ENCODE assay signal across 30 cellular contexts in genomic region chrX:84168574-84168973, GRCh38. TPM values are rescaled to one million over a fixed set of nuclear protein-coding genes. Genes with fewer than 3 reads are reported as not detected.
DNase-seq lines count a peak whose midpoint lies in the region; ATAC-seq, FAIRE-seq and TF ChIP-seq lines count a peak whose summit lies in the region.
"Had no signal": no experiment of that assay in that cellular context is flagged by ENCODE, and none has a peak within 500 bp of the region (broad histone marks: within the 10 kb centered on the region; RNA-seq: fewer than 3 reads in every experiment).

No MANE protein-coding gene starts in this region.

- TF ChIP-seq POLR2A in IMR-90 (IDR thresholded peaks at IDR 0.05; ENCODE audit: low read depth, low read length), result no peak

- no peaks in the 10 kb centered on the region for H3K9me3 ChIP-seq in IMR-90 (ENCODE audit: control insufficient read depth, insufficient read depth, low read length)
- no peaks in the 10 kb centered on the region for H3K9me3 ChIP-seq in astrocyte (ENCODE audit: insufficient read depth, low read depth, low read length)
- H3K9me3 ChIP-seq: ascending aorta, tibial nerve had no signal

- TF ChIP-seq RAD21 in IMR-90 (IDR thresholded peaks at IDR 0.05; ENCODE audit: low read length), result no peak

- peaks cover 13% of the 10 kb centered on the region for H3K4me1 ChIP-seq in ACC112 (ENCODE audit: control insufficient read depth, insufficient read depth, low read length, unreplicated experiment)
- no peaks in the 10 kb centered on the region for H3K4me1 ChIP-seq in IMR-90 (ENCODE audit: control insufficient read depth, insufficient read depth, low read length)
- no peaks in the 10 kb centered on the region for H3K4me1 ChIP-seq in astrocyte (ENCODE audit: insufficient read depth, low read length)
- peaks cover 6% of the 10 kb centered on the region for H3K4me1 ChIP-seq in foreskin keratinocyte
- no peaks in the 10 kb centered on the region for H3K4me1 ChIP-seq in GM23338 (ENCODE audit: insufficient read depth)
- H3K4me1 ChIP-seq: ascending aorta, neural progenitor cell, tibial nerve had no signal

- H3K27me3 Mint-ChIP-seq in astrocyte (ENCODE audit: low read depth, unreplicated experiment), result no peaks in the 10 kb centered on the region
- peaks cover 5% of the 10 kb centered on the region for H3K27me3 Mint-ChIP-seq in GM23338 (ENCODE audit: insufficient read depth, low read depth, poor library complexity)
- H3K27me3 Mint-ChIP-seq: activated CD4-positive, alpha-beta T cell treated with anti-CD3 and anti-CD28 coated beads, Interleukin-2, amount 10 ng/mL, durations not matched to agents 24 days and 14 days; activated naive CD8-positive, alpha-beta T cell treated with anti-CD3 and anti-CD28 coated beads for 36 hours; CD4-positive, alpha-beta T cell had no signal

- no peak overlapping the region for H4K5ac ChIP-seq in IMR-90 (ENCODE audit: low read depth, low read length)

- intact Hi-C loops in IMR-90 (cut with micrococcal nuclease), result no loop called here

- WGBS in IMR-90 (ENCODE audit: extremely low coverage in 2 of 2, insufficient read length in 1 of 2), 2 experiments, result no CpG with 5 or more reads among the region's 2 CpGs

- H3K23ac ChIP-seq in IMR-90 (ENCODE audit: low read depth, low read length), result no peak overlapping the region

- H2AFZ ChIP-seq in ACC112 (ENCODE audit: low read length, unreplicated experiment) (no peak overlapping the region), IMR-90 (replicated peaks; ENCODE audit: low read length, poor library complexity) (no peak overlapping the region), astrocyte (ENCODE audit: low read depth, low read length) (no peak overlapping the region), GM23338 (no peak overlapping the region)
- H2AFZ ChIP-seq: neural progenitor cell had no signal

- no peaks in the 10 kb centered on the region for H4K20me1 ChIP-seq in IMR-90 (ENCODE audit: insufficient read depth, low read length)
- no peaks in the 10 kb centered on the region for H4K20me1 ChIP-seq in astrocyte (ENCODE audit: insufficient read depth, low read length)
- no peaks in the 10 kb centered on the region; the same call in 1 of the 2 replicates for H4K20me1 ChIP-seq in GM23338 (replicated peaks; ENCODE audit: insufficient read depth)

- no peak overlapping the region for H3K4ac ChIP-seq in IMR-90 (ENCODE audit: low read depth, low read length)

- in situ Hi-C loops in IMR-90 (cut with MboI; ENCODE audit: low sequenced_read_pairs), result no loop called here

- H2BK20ac ChIP-seq in IMR-90 (ENCODE audit: low read depth, low read length), result no peak overlapping the region

- H3K79me1 ChIP-seq in IMR-90 (ENCODE audit: low read depth in 1 of 2, low read length in 2 of 2), result no peaks in the 10 kb centered on the region; a peak in 1 of 4 replicates

- H2BK120ac ChIP-seq in IMR-90 (ENCODE audit: low read depth, low read length), result no peak overlapping the region

- FAIRE-seq in astrocyte (lab: Jason Lieb, UNC), result peak; percentile 99
- FAIRE-seq: A204.1, GM12891 had no signal

- H3K27me3 ChIP-seq in ACC112 (ENCODE audit: insufficient read depth, low read length) (no peaks in the 10 kb centered on the region), IMR-90 (ENCODE audit: control insufficient read depth, insufficient read depth, low read length) (no peaks in the 10 kb centered on the region), astrocyte (ENCODE audit: insufficient read depth, low read length) (no peaks in the 10 kb centered on the region), foreskin keratinocyte (no peaks in the 10 kb centered on the region), GM23338 (ENCODE audit: insufficient read depth) (no peaks in the 10 kb centered on the region)
- H3K27me3 ChIP-seq: ascending aorta, neural progenitor cell, tibial nerve had no signal

- no peaks in the 10 kb centered on the region for H3K79me2 ChIP-seq in ACC112 (ENCODE audit: control insufficient read depth, insufficient read depth, low read length, unreplicated experiment)
- H3K79me2 ChIP-seq in astrocyte (ENCODE audit: insufficient read depth, low read length), result no peaks in the 10 kb centered on the region
- H3K79me2 ChIP-seq in GM23338 (replicated peaks; ENCODE audit: insufficient read depth), result peaks cover 12% of the 10 kb centered on the region; the same call in 1 of the 2 replicates

- H3K14ac ChIP-seq in IMR-90 (replicated peaks; ENCODE audit: low read depth, low read length), result no peak overlapping the region

- BruUV-seq in IMR-90 (replicated peaks; lab: Mats Ljungman, UMichigan), result no TSS peak

- no peak for TF ChIP-seq CTCF in IMR-90 (conservative IDR thresholded peaks at IDR 0.05; ENCODE audit: low read depth, low read length)
- TF ChIP-seq CTCF in astrocyte (IDR thresholded peaks at IDR 0.05; ENCODE audit: insufficient read depth, low read depth, low read length), result no peak
- TF ChIP-seq CTCF in foreskin keratinocyte (conservative IDR thresholded peaks at IDR 0.05), result no peak
- TF ChIP-seq CTCF in coronary artery (IDR thresholded peaks at IDR 0.05), result no peak
- TF ChIP-seq CTCF in GM23338 (conservative IDR thresholded peaks at IDR 0.05; ENCODE audit: low read depth in 2 of 2), result no peak

- H3K27ac Mint-ChIP-seq in astrocyte (ENCODE audit: unreplicated experiment) (peak overlapping the region; percentile 70), GM23338 (no peak overlapping the region)
- H3K27ac Mint-ChIP-seq: activated CD4-positive, alpha-beta T cell treated with anti-CD3 and anti-CD28 coated beads, Interleukin-2, amount 10 ng/mL, durations not matched to agents 24 days and 14 days; activated naive CD8-positive, alpha-beta T cell treated with anti-CD3 and anti-CD28 coated beads for 36 hours; CD4-positive, alpha-beta T cell; neural progenitor cell had no signal

- no peaks in the 10 kb centered on the region for H3K36me3 ChIP-seq in ACC112 (ENCODE audit: insufficient read depth, low read length)
- H3K36me3 ChIP-seq in IMR-90 (ENCODE audit: control insufficient read depth, insufficient read depth, low read length), result no peaks in the 10 kb centered on the region
- H3K36me3 ChIP-seq in astrocyte (ENCODE audit: insufficient read depth, low read length), result no peaks in the 10 kb centered on the region
- H3K36me3 ChIP-seq in GM23338 (ENCODE audit: insufficient read depth), result no peaks in the 10 kb centered on the region
- H3K36me3 ChIP-seq: ascending aorta, neural progenitor cell, tibial nerve had no signal

- H4K8ac ChIP-seq in IMR-90 (ENCODE audit: low read depth in 2 of 2, low read length in 2 of 2), result no peak overlapping the region

- peak; percentile 21 for DNase-seq in IMR-90
- peak; percentile 25 for DNase-seq in astrocyte (ENCODE audit: low read depth)
- DNase-seq in foreskin keratinocyte, result peak in 1 of 2 donors; percentile 31
- DNase-seq in coronary artery (ENCODE audit: low spot score), result no peak
- DNase-seq in amniotic stem cell (lab: John Stamatoyannopoulos, UW), result no peak
- DNase-seq in GM23338 (ENCODE audit: low spot score), result no peak
- no peak for DNase-seq in stimulated activated naive CD8-positive, alpha-beta T cell treated with anti-CD3 and anti-CD28 coated beads, Interleukin-15, Interleukin-2, amounts not matched to agents 100 U/mL and 50 U/mL, for 24 hours
- DNase-seq: activated CD4-positive, alpha-beta T cell treated with anti-CD3 and anti-CD28 coated beads, Interleukin-2, amount 10 ng/mL, durations not matched to agents 24 days and 14 days; activated CD8-positive, alpha-beta memory T cell treated with anti-CD3 and anti-CD28 coated beads for 24 hours; activated gamma-delta T cell; activated naive CD8-positive, alpha-beta T cell treated with anti-CD3 and anti-CD28 coated beads for 36 hours; activated T-cell treated with anti-CD3 and anti-CD28 coated beads for 4 hours; CD4-positive, alpha-beta T cell; central memory CD4-positive, alpha-beta T cell; left ventricle myocardium superior; NCI-H2107; NCI-H446; NCI-H748 treated with DMSO at 0.1 percent for 48 hours; right cardiac atrium; stimulated activated CD4-positive, alpha-beta T cell treated with anti-CD3 and anti-CD28 coated beads, Interleukin-12 subunit alpha, Interleukin-12 subunit beta, amount 100 ng/mL, for 4 hours; stimulated activated CD4-positive, alpha-beta T cell treated with anti-CD3 and anti-CD28 coated beads, Interleukin-4, amount 100 ng/mL, for 24 hours; T1000 had no signal

- H3K9me3 Mint-ChIP-seq in astrocyte (ENCODE audit: unreplicated experiment) (no peaks in the 10 kb centered on the region), GM23338 (no peaks in the 10 kb centered on the region)
- H3K9me3 Mint-ChIP-seq: activated CD4-positive, alpha-beta T cell treated with anti-CD3 and anti-CD28 coated beads, Interleukin-2, amount 10 ng/mL, durations not matched to agents 24 days and 14 days; activated naive CD8-positive, alpha-beta T cell treated with anti-CD3 and anti-CD28 coated beads for 36 hours had no signal

- no peak overlapping the region for H2BK15ac ChIP-seq in IMR-90 (ENCODE audit: low read depth, low read length)

- CTCF ChIA-PET in IMR-90 (lab: Yijun Ruan, JAX), result no interaction called here

- no peak overlapping the region for H3K18ac ChIP-seq in IMR-90 (ENCODE audit: low read depth, low read length)

- H2BK5ac ChIP-seq in IMR-90 (ENCODE audit: low read depth, low read length, poor library complexity, severe bottlenecking), result peak overlapping the region; percentile 50

- dilution Hi-C loops in IMR-90 (cut with HindIII; ENCODE audit: low sequenced_read_pairs, unreplicated experiment), result no loop called here

- H3K9ac ChIP-seq in IMR-90 (ENCODE audit: low read depth, low read length) (no peak overlapping the region), astrocyte (ENCODE audit: low read length) (peak overlapping the region; percentile 13)
- H3K9ac ChIP-seq: neural progenitor cell had no signal

- H3K36me3 Mint-ChIP-seq in astrocyte (ENCODE audit: low read depth, unreplicated experiment) (no peaks in the 10 kb centered on the region), GM23338 (ENCODE audit: low read depth) (no peaks in the 10 kb centered on the region; the same call in 2 of the 3 replicates)
- H3K36me3 Mint-ChIP-seq: activated naive CD8-positive, alpha-beta T cell treated with anti-CD3 and anti-CD28 coated beads for 36 hours; neural progenitor cell had no signal

- H3K4me2 ChIP-seq in IMR-90 (ENCODE audit: low read depth, low read length) (no peak overlapping the region), astrocyte (ENCODE audit: low read length) (peak overlapping the region; percentile 42), GM23338 (no peak overlapping the region)
- H3K4me2 ChIP-seq: neural progenitor cell had no signal

- no peak overlapping the region for H3K56ac ChIP-seq in IMR-90 (ENCODE audit: extremely low read depth, insufficient read depth, low read length)

- H3K4me1 Mint-ChIP-seq in astrocyte (ENCODE audit: low read depth, unreplicated experiment) (peaks cover 22% of the 10 kb centered on the region), GM23338 (peaks cover 9% of the 10 kb centered on the region)
- H3K4me1 Mint-ChIP-seq: activated CD4-positive, alpha-beta T cell treated with anti-CD3 and anti-CD28 coated beads, Interleukin-2, amount 10 ng/mL, durations not matched to agents 24 days and 14 days; activated naive CD8-positive, alpha-beta T cell treated with anti-CD3 and anti-CD28 coated beads for 36 hours; neural progenitor cell had no signal

- H3K4me3 ChIP-seq in ACC112 (ENCODE audit: low read depth, low read length), result no peak overlapping the region
- no peak overlapping the region for H3K4me3 ChIP-seq in IMR-90 (ENCODE audit: insufficient read depth, low read depth, low read length)
- no peak overlapping the region for H3K4me3 ChIP-seq in astrocyte (ENCODE audit: insufficient read depth, low read depth, low read length)
- H3K4me3 ChIP-seq in coronary artery, result no peak overlapping the region
- H3K4me3 ChIP-seq in GM23338, result no peak overlapping the region
- H3K4me3 ChIP-seq: ascending aorta, neural progenitor cell, tibial nerve had no signal

- no peak overlapping the region for H3K4me3 Mint-ChIP-seq in astrocyte (ENCODE audit: unreplicated experiment)
- H3K4me3 Mint-ChIP-seq in GM23338, result no peak overlapping the region
- H3K4me3 Mint-ChIP-seq: activated CD4-positive, alpha-beta T cell treated with anti-CD3 and anti-CD28 coated beads, Interleukin-2, amount 10 ng/mL, durations not matched to agents 24 days and 14 days; activated naive CD8-positive, alpha-beta T cell treated with anti-CD3 and anti-CD28 coated beads for 36 hours; CD4-positive, alpha-beta T cell; neural progenitor cell had no signal

- POLR2A ChIA-PET in IMR-90 (lab: Charles Lee; ENCODE audit: unreplicated experiment), result no interaction called here

- H3F3A ChIP-seq in GM23338 (replicated peaks; ENCODE audit: low read depth), result no peaks in the 10 kb centered on the region

- H3K27ac ChIP-seq in ACC112 (ENCODE audit: low read depth, low read length), result peak overlapping the region; percentile 95
- H3K27ac ChIP-seq in IMR-90 (ENCODE audit: insufficient read depth, low read length), result no peak overlapping the region
- peak overlapping the region; percentile 1 for H3K27ac ChIP-seq in astrocyte (ENCODE audit: low read depth, low read length)
- no peak overlapping the region for H3K27ac ChIP-seq in foreskin keratinocyte
- H3K27ac ChIP-seq in coronary artery, result no peak overlapping the region
- no peak overlapping the region for H3K27ac ChIP-seq in GM23338 (ENCODE audit: low read depth)
- H3K27ac ChIP-seq: ascending aorta, neural progenitor cell, tibial nerve had no signal

- no peak overlapping the region for H2AK9ac ChIP-seq in IMR-90 (replicated peaks; ENCODE audit: low read depth, low read length, poor library complexity)

- no peaks in the 10 kb centered on the region for H3K9me1 ChIP-seq in IMR-90 (ENCODE audit: insufficient read depth, low read length)

- no peak overlapping the region for H4K91ac ChIP-seq in IMR-90 (ENCODE audit: insufficient read depth, low read depth, low read length)

- no peaks in the 10 kb centered on the region for H3K9me2 ChIP-seq in GM23338 (ENCODE audit: insufficient read depth)

- no peak for ATAC-seq in IMR-90 (ENCODE audit: low read depth)
- ATAC-seq in foreskin keratinocyte, result peak; percentile 77
- ATAC-seq in GM23338, result no peak
- ATAC-seq in stimulated activated naive CD8-positive, alpha-beta T cell treated with anti-CD3 and anti-CD28 coated beads, Interleukin-15, Interleukin-2, amounts not matched to agents 100 U/mL and 50 U/mL, for 24 hours, result no peak
- ATAC-seq: HCT116, left ventricle myocardium superior, Panc1, right cardiac atrium had no signal

- no peak overlapping the region for H2AK5ac ChIP-seq in IMR-90 (ENCODE audit: low read depth, low read length)

RNA-seq across cellular contexts. Expression of gene RPS6KA6, which starts 19.4 kb away (rescaled TPM):
- total RNA-seq in IMR-90 (2012; rRNA removed) (6.8 and 9.4 TPM in 2 replicates), astrocyte (7.1 and 8.5 TPM in 2 replicates), foreskin keratinocyte (3.2 and 3.4 TPM in 2 replicates)
- polyA plus RNA-seq in IMR-90 (2012; rRNA removed) (2.6 and 3.6 TPM in 2 replicates), foreskin keratinocyte (0.47 and 0.50 TPM in 2 replicates), GM23338 (2016; fragmentation: Nextera tagmentation; extraction: Ambion mirVana) (2.8 and 3.6 TPM in 2 replicates)
- polyA plus RNA-seq in IMR-90 (2012; cell fraction: cytosol; rRNA removed), result 0.38 and 0.75 TPM in 2 replicates
- 1.2 and 7.6 TPM in 2 replicates for polyA plus RNA-seq in IMR-90 (2012; cell fraction: nucleus; rRNA removed; ENCODE audit: low replicate concordance)
- 12.9 and 14.0 TPM in 2 replicates for total RNA-seq in GM23338 (2014; rRNA removed; shearing (Covaris generic))
- total RNA-seq: activated CD4-positive, alpha-beta T cell treated with anti-CD3 and anti-CD28 coated beads, Interleukin-2, amount 10 ng/mL, durations not matched to agents 24 days and 14 days; CD4-positive, alpha-beta T cell had no signal

Comparison
In these comparisons a context has a peak if more than half of its experiments do, and no peak if none do; other contexts are left out.
1. H3K27ac ChIP-seq: peak in ACC112 (single experiment) and astrocyte (single experiment); none in IMR-90 (single experiment), foreskin keratinocyte (single experiment), coronary artery (0 of 2) and GM23338 (single experiment).
2. DNase-seq: peak in IMR-90 (single experiment) and astrocyte (single experiment); none in coronary artery (single experiment), amniotic stem cell (single experiment), GM23338 (single experiment) and stimulated activated naive CD8-positive, alpha-beta T cell treated with anti-CD3 and anti-CD28 coated beads, Interleukin-15, Interleukin-2, amounts not matched to agents 100 U/mL and 50 U/mL, for 24 hours (single experiment).